Comparison of ENCODE assay signal across 6 cellular contexts in genomic region chr17:75869282-75870141, GRCh38. TPM values are rescaled to one million over a fixed set of nuclear protein-coding genes. Genes with fewer than 3 reads are reported as not detected.
DNase-seq lines count a peak whose midpoint lies in the region; FAIRE-seq and TF ChIP-seq lines count a peak whose summit lies in the region.

No MANE protein-coding gene starts in this region.

- TF ChIP-seq CTCF in H1 (IDR thresholded peaks at IDR 0.05; ENCODE audit: control extremely low read depth in 1 of 3, insufficient read depth in 1 of 3, low read depth in 1 of 3, low read length in 3 of 3) = no peak
- no peak for TF ChIP-seq CTCF in spleen (IDR thresholded peaks at IDR 0.05 in 8 of 11, conservative IDR thresholded peaks at IDR 0.05 in 3 of 11)

- no peak overlapping the region for H3K56ac ChIP-seq in H1 (replicated peaks; ENCODE audit: insufficient read length, low read depth, low read length)

- H3K18ac ChIP-seq in H1 (ENCODE audit: extremely low read depth, low read length) = no peak overlapping the region

- DNase-seq in HCEC 1CT = peak; percentile 26
- no peak for DNase-seq in H1 (ENCODE audit: low read depth in 1 of 2, low spot score in 2 of 2)
- peak in 9 of 10 donors; percentile 50 to 94 (median 74) for DNase-seq in posterior cingulate gyrus
- DNase-seq in T1000 (lab: John Stamatoyannopoulos, UW) = no peak
- no peak for DNase-seq in activated CD4-positive, alpha-beta T cell treated with anti-CD3 and anti-CD28 coated beads, Interleukin-2, amount 50 U/mL, for 4 hours
- DNase-seq in spleen = no peak

- no peaks in the 10 kb centered on the region for H3K79me2 ChIP-seq in H1 (ENCODE audit: control insufficient read depth in 1 of 2, insufficient read depth in 2 of 2, low read length in 2 of 2)

- no peaks in the 10 kb centered on the region; the same call in 1 of the 2 replicates for H3K23me2 ChIP-seq in H1 (ENCODE audit: low read depth, low read length)

- H3K4ac ChIP-seq in H1 (replicated peaks; ENCODE audit: insufficient read length, low read depth, low read length) = peak overlapping the region; percentile 2

- WGBS in H1 (ENCODE audit: extremely low coverage in 1 of 2, insufficient coverage in 1 of 2, insufficient read length in 1 of 2, insufficient replicate concordance in 2 of 2, low coverage in 1 of 2, low lambda C conversion rate in 2 of 2, missing lambda C conversion rate in 1 of 2), 2 experiments = 89% methylated on average over 21 of the region's 23 CpGs; no CpG with 5 or more reads in 1 of the 2 experiments
- 66 to 88% (median 74%) methylated on average over 22 to 23 of the region's 23 CpGs for WGBS in spleen, 5 donors

- H2AK5ac ChIP-seq in H1 (ENCODE audit: low read depth, low read length) = no peak overlapping the region

- no peak overlapping the region for H2AFZ ChIP-seq in H1 (ENCODE audit: low read length)

- no peak overlapping the region for H3K4me2 ChIP-seq in H1 (ENCODE audit: insufficient read depth in 1 of 2, low read depth in 2 of 2, low read length in 2 of 2)

- peak overlapping the region; percentile 82 for H2BK5ac ChIP-seq in H1 (ENCODE audit: low read depth, low read length)

- no peak for TF ChIP-seq EP300 in H1 (IDR thresholded peaks at IDR 0.05; ENCODE audit: borderline replicate concordance in 1 of 2, low read depth in 2 of 2, low read length in 2 of 2)

- no peak overlapping the region for H3K23ac ChIP-seq in H1 (ENCODE audit: insufficient read length)

- POLR2A ChIA-PET in H1 (lab: Charles Lee; ENCODE audit: partially characterized antibody) = interaction anchor here (0.7 to 2.1 kb wide), 8 partner anchors 9 to 101 kb away, joined by 3 to 16 read pairs (median 3); partner anchors contain the start of gene TRIM65

- no peak overlapping the region for H3K4me3 ChIP-seq in H1 (ENCODE audit: extremely low read depth in 1 of 4, insufficient read depth in 2 of 4, low read depth in 3 of 4, low read length in 4 of 4)
- H3K4me3 ChIP-seq in spleen = no peak overlapping the region

- TF ChIP-seq RAD21 in H1 (IDR thresholded peaks at IDR 0.05 in 1 of 2, conservative IDR thresholded peaks at IDR 0.05 in 1 of 2; ENCODE audit: low read depth in 2 of 2, low read length in 2 of 2) = no peak

- H3K4me1 ChIP-seq in H1 (replicated peaks in 1 of 4; ENCODE audit: control insufficient read depth in 3 of 4, insufficient read depth in 4 of 4, low read length in 3 of 4) (peaks cover 0 to 6% (median 2%) of the 10 kb centered on the region in 4 experiments; a peak in 5 of 7 replicates), spleen (peaks cover 13 to 33% (median 31%) of the 10 kb centered on the region in 6 donors)

- TF ChIP-seq POLR2A in H1 (IDR thresholded peaks at IDR 0.05; ENCODE audit: control extremely low read depth in 1 of 2, low read depth in 2 of 2, low read length in 2 of 2) (no peak), spleen (IDR thresholded peaks at IDR 0.05) (no peak)

- H4K5ac ChIP-seq in H1 (ENCODE audit: insufficient read length, low read depth, low read length) = no peak overlapping the region

- intact Hi-C loops in posterior cingulate gyrus (cut with DNase I) = no loop called here
- intact Hi-C loops in spleen (cut with DNase I; ENCODE audit: low total_unique reads) = no loop called here

- H3K9me3 ChIP-seq in H1 (ENCODE audit: insufficient read depth in 2 of 2, low read depth in 1 of 2, low read length in 1 of 2) (no peaks in the 10 kb centered on the region), spleen (no peaks in the 10 kb centered on the region)

- H4K91ac ChIP-seq in H1 (replicated peaks; ENCODE audit: insufficient read length, low read length) = no peak overlapping the region

- H3K27ac ChIP-seq in H1 (ENCODE audit: low read depth, low read length) = no peak overlapping the region
- peak overlapping the region in 3 of 8 donors; percentile 1 to 62 (median 57) for H3K27ac ChIP-seq in spleen

- no peak overlapping the region for H2BK20ac ChIP-seq in H1 (ENCODE audit: low read length)

- H4K20me1 ChIP-seq in H1 (replicated peaks in 1 of 2; ENCODE audit: control insufficient read depth in 1 of 2, insufficient read depth in 2 of 2, low read length in 2 of 2) = no peaks in the 10 kb centered on the region

- no peak overlapping the region for H2BK120ac ChIP-seq in H1 (replicated peaks; ENCODE audit: low read depth, low read length)

- no peak for FAIRE-seq in H1 (lab: Jason Lieb, UNC)

- no peak overlapping the region for H3K14ac ChIP-seq in H1 (ENCODE audit: insufficient read length)

- no peak overlapping the region for H3K9ac ChIP-seq in H1 (replicated peaks in 1 of 4; ENCODE audit: extremely low read depth in 1 of 4, low read depth in 3 of 4, low read length in 3 of 4)

- CTCF ChIA-PET in H1 (lab: Charles Lee; ENCODE audit: partially characterized antibody) = interaction anchor here (0.6 to 11.3 kb wide), 5 partner anchors 8 to 321 kb away, joined by 3 to 157 read pairs (median 5); partner anchors contain the start of gene WBP2

- no peaks in the 10 kb centered on the region for H3K36me3 ChIP-seq in H1 (ENCODE audit: control insufficient read depth in 2 of 4, insufficient read depth in 4 of 4, low read length in 3 of 4)
- peaks cover 0 to 15% (median 8%) of the 10 kb centered on the region in 6 donors for H3K36me3 ChIP-seq in spleen

- peak overlapping the region; percentile 35; the same call in 1 of the 2 replicates for H4K8ac ChIP-seq in H1 (ENCODE audit: extremely low read depth, insufficient read depth, low read length)

- 0 out of 2 replicates have a peak overlapping the region, but pooled peaks have one; percentile 18 for H2BK15ac ChIP-seq in H1 (ENCODE audit: low read length)

- H3K79me1 ChIP-seq in H1 (ENCODE audit: low read depth, low read length) = no peaks in the 10 kb centered on the region

- H2BK12ac ChIP-seq in H1 (ENCODE audit: low read depth, low read length) = peak overlapping the region; percentile 35; the same call in 1 of the 2 replicates

- H3K27me3 ChIP-seq in H1 (replicated peaks in 1 of 4; ENCODE audit: control insufficient read depth in 3 of 4, extremely low read depth in 1 of 4, insufficient read depth in 3 of 4, low read length in 3 of 4) (no peaks in the 10 kb centered on the region), spleen (replicated peaks in 1 of 7) (no peaks in the 10 kb centered on the region)

RNA-seq across cellular contexts. Expression of gene TRIM47, which starts 8.9 kb away (rescaled TPM):
- total RNA-seq in H1 (2021; fragmentation: NEBNext Ultra II Directional; extraction: Animal tissue kit (Norgen Biotek cat#: 25700)) = 5.1 and 6.4 TPM in 2 replicates
- polyA plus RNA-seq in H1 (2011; rRNA removed) (6.3 and 11.6 TPM in 2 replicates), spleen (10 to 100 TPM; 28.1 to 42.0 (median 28.4) TPM)
- polyA plus RNA-seq in H1 (2011; cell fraction: cytosol; rRNA removed) = 6.2 TPM
- 12.1 TPM for polyA plus RNA-seq in H1 (2011; cell fraction: nucleus; rRNA removed)
- 5.0 to 8.3 TPM (median 5.5 TPM) in 4 replicates for polyA plus RNA-seq in H1 (2012, experiment 1 of 2)
- 5.4 TPM for polyA plus RNA-seq in H1 (2012, experiment 2 of 2)
- polyA plus RNA-seq in H1 (2013, experiment 1 of 2) = 5.7 TPM
- 6.1 TPM for polyA plus RNA-seq in H1 (2013, experiment 2 of 2)
- 2.6 and 3.7 TPM in 2 replicates for polyA minus RNA-seq in H1 (2011; rRNA and poly(A)+ RNA removed)
- polyA minus RNA-seq in H1 (2011; cell fraction: cytosol; rRNA and poly(A)+ RNA removed) = 5.0 TPM
- polyA minus RNA-seq in H1 (2011; cell fraction: nucleus; rRNA and poly(A)+ RNA removed) = 6.2 TPM
- total RNA-seq in spleen = 10 to 100 TPM; 30.8 to 73.8 (median 38.5) TPM

RNA-seq across cellular contexts. Expression of gene WBP2, which starts 14.4 kb away (rescaled TPM):
- total RNA-seq in H1 (2021; fragmentation: NEBNext Ultra II Directional; extraction: Animal tissue kit (Norgen Biotek cat#: 25700)) = 61.8 and 71.2 TPM in 2 replicates
- polyA plus RNA-seq in H1 (2011; rRNA removed) (48.2 and 72.0 TPM in 2 replicates), spleen (100 to 1,000 TPM in 1 of 3 donors, 10 to 100 TPM in 2; 70.2 to 104 (median 74.1) TPM)
- 19.9 TPM for polyA plus RNA-seq in H1 (2011; cell fraction: cytosol; rRNA removed)
- 66.9 TPM for polyA plus RNA-seq in H1 (2011; cell fraction: nucleus; rRNA removed)
- polyA plus RNA-seq in H1 (2012, experiment 1 of 2) = 66.8 to 74.2 TPM (median 69.2 TPM) in 4 replicates
- polyA plus RNA-seq in H1 (2012, experiment 2 of 2) = 67.1 TPM
- polyA plus RNA-seq in H1 (2013, experiment 1 of 2) = 61.6 TPM
- polyA plus RNA-seq in H1 (2013, experiment 2 of 2) = 60.1 TPM
- 29.7 and 44.3 TPM in 2 replicates for polyA minus RNA-seq in H1 (2011; rRNA and poly(A)+ RNA removed)
- polyA minus RNA-seq in H1 (2011; cell fraction: cytosol; rRNA and poly(A)+ RNA removed) = 31.1 TPM
- polyA minus RNA-seq in H1 (2011; cell fraction: nucleus; rRNA and poly(A)+ RNA removed) = 30.8 TPM
- total RNA-seq in spleen = 100 to 1,000 TPM in 4 of 7 donors, 10 to 100 TPM in 3; 46.7 to 144 (median 125) TPM

RNA-seq across cellular contexts. Expression of gene UNC13D, which starts 25.3 kb away (rescaled TPM):
- 7.5 and 8.4 TPM in 2 replicates for total RNA-seq in H1 (2021; fragmentation: NEBNext Ultra II Directional; extraction: Animal tissue kit (Norgen Biotek cat#: 25700))
- polyA plus RNA-seq in H1 (2011; rRNA removed) (3.6 and 5.2 TPM in 2 replicates), spleen (10 to 100 TPM; 36.4 to 86.1 (median 53.0) TPM)
- polyA plus RNA-seq in H1 (2011; cell fraction: cytosol; rRNA removed) = 77.7 TPM
- 15.5 TPM for polyA plus RNA-seq in H1 (2011; cell fraction: nucleus; rRNA removed)
- 4.1 to 10.3 TPM (median 7.8 TPM) in 4 replicates for polyA plus RNA-seq in H1 (2012, experiment 1 of 2)
- 1.9 TPM for polyA plus RNA-seq in H1 (2012, experiment 2 of 2)
- 3.7 TPM for polyA plus RNA-seq in H1 (2013, experiment 1 of 2)
- polyA plus RNA-seq in H1 (2013, experiment 2 of 2) = 4.2 TPM
- polyA minus RNA-seq in H1 (2011; rRNA and poly(A)+ RNA removed) = 1.9 and 2.0 TPM in 2 replicates
- polyA minus RNA-seq in H1 (2011; cell fraction: cytosol; rRNA and poly(A)+ RNA removed) = 3.7 TPM
- polyA minus RNA-seq in H1 (2011; cell fraction: nucleus; rRNA and poly(A)+ RNA removed) = 3.7 TPM
- total RNA-seq in spleen = 100 to 1,000 TPM in 6 of 7 donors, 10 to 100 TPM in 1; 87.1 to 187 (median 129) TPM

RNA-seq across cellular contexts. Expression of gene TRIM65, which starts 27.2 kb away (rescaled TPM):
- total RNA-seq in H1 (2021; fragmentation: NEBNext Ultra II Directional; extraction: Animal tissue kit (Norgen Biotek cat#: 25700)) = 47.7 and 48.6 TPM in 2 replicates
- polyA plus RNA-seq in H1 (2011; rRNA removed) (21.2 and 25.6 TPM in 2 replicates), spleen (10 to 100 TPM in 2 of 3 donors, 1 to 10 TPM in 1; 9.0 to 28.2 (median 11.6) TPM)
- polyA plus RNA-seq in H1 (2011; cell fraction: cytosol; rRNA removed) = 24.5 TPM
- polyA plus RNA-seq in H1 (2011; cell fraction: nucleus; rRNA removed) = 26.6 TPM
- polyA plus RNA-seq in H1 (2012, experiment 1 of 2) = 30.2 to 35.1 TPM (median 31.2 TPM) in 4 replicates
- 28.8 TPM for polyA plus RNA-seq in H1 (2012, experiment 2 of 2)
- polyA plus RNA-seq in H1 (2013, experiment 1 of 2) = 23.2 TPM
- 22.1 TPM for polyA plus RNA-seq in H1 (2013, experiment 2 of 2)
- 9.4 and 9.6 TPM in 2 replicates for polyA minus RNA-seq in H1 (2011; rRNA and poly(A)+ RNA removed)
- polyA minus RNA-seq in H1 (2011; cell fraction: cytosol; rRNA and poly(A)+ RNA removed) = 17.1 TPM
- polyA minus RNA-seq in H1 (2011; cell fraction: nucleus; rRNA and poly(A)+ RNA removed) = 16.2 TPM
- total RNA-seq in spleen = 10 to 100 TPM; 20.0 to 26.5 (median 23.5) TPM

RNA-seq across cellular contexts. Expression of gene MRPL38, which starts 35.2 kb away (rescaled TPM):
- total RNA-seq in H1 (2021; fragmentation: NEBNext Ultra II Directional; extraction: Animal tissue kit (Norgen Biotek cat#: 25700)) = 125 and 132 TPM in 2 replicates
- polyA plus RNA-seq in H1 (2011; rRNA removed) (78.4 and 138 TPM in 2 replicates), spleen (10 to 100 TPM; 59.3 to 90.3 (median 80.8) TPM)
- 67.5 TPM for polyA plus RNA-seq in H1 (2011; cell fraction: cytosol; rRNA removed)
- polyA plus RNA-seq in H1 (2011; cell fraction: nucleus; rRNA removed) = 231 TPM
- 52.3 to 79.2 TPM (median 70.2 TPM) in 4 replicates for polyA plus RNA-seq in H1 (2012, experiment 1 of 2)
- 69.1 TPM for polyA plus RNA-seq in H1 (2012, experiment 2 of 2)
- polyA plus RNA-seq in H1 (2013, experiment 1 of 2) = 75.5 TPM
- 69.0 TPM for polyA plus RNA-seq in H1 (2013, experiment 2 of 2)
- 33.2 and 44.3 TPM in 2 replicates for polyA minus RNA-seq in H1 (2011; rRNA and poly(A)+ RNA removed)
- polyA minus RNA-seq in H1 (2011; cell fraction: cytosol; rRNA and poly(A)+ RNA removed) = 53.9 TPM
- polyA minus RNA-seq in H1 (2011; cell fraction: nucleus; rRNA and poly(A)+ RNA removed) = 66.2 TPM
- 10 to 100 TPM; 40.1 to 90.6 (median 74.7) TPM for total RNA-seq in spleen

Comparison
In these comparisons a context has a peak if more than half of its experiments do, and no peak if none do; other contexts are left out.
1. DNase-seq: peak in HCEC 1CT (single experiment) and posterior cingulate gyrus (9 of 10); none in H1 (0 of 2), T1000 (single experiment), activated CD4-positive, alpha-beta T cell treated with anti-CD3 and anti-CD28 coated beads, Interleukin-2, amount 50 U/mL, for 4 hours (0 of 2) and spleen (single experiment).